ENCODE assay signal across 8 cellular contexts in genomic region chr2:160666019-160666676, GRCh38.
DNase-seq lines count a peak whose midpoint lies in the region; ATAC-seq and TF ChIP-seq lines count a peak whose summit lies in the region.

No MANE protein-coding gene starts in this region.

- H3K4me3 ChIP-seq in fibroblast of pulmonary artery (replicated peaks; ENCODE audit: low read depth, low read length) (peak overlapping the region; percentile 36), H7 (ENCODE audit: insufficient read depth, low read depth, low read length) (no peak overlapping the region)

- no peak for TF ChIP-seq CTCF in fibroblast of pulmonary artery (IDR thresholded peaks at IDR 0.05; ENCODE audit: low read length, missing control alignments)
- no peak for TF ChIP-seq CTCF in progenitor cell of endocrine pancreas (IDR thresholded peaks at IDR 0.05; ENCODE audit: unreplicated experiment)

- H3K27me3 ChIP-seq in H7 (ENCODE audit: control insufficient read depth, insufficient read depth, low read length): no peaks in the 10 kb centered on the region

- H3K27ac Mint-ChIP-seq in progenitor cell of endocrine pancreas: peak overlapping the region; percentile 77

- peak; percentile 37 for DNase-seq in Ammon's horn (ENCODE audit: low spot score)
- DNase-seq in SK-MEL-5 (ENCODE audit: low read depth, low spot score): peak; percentile 95
- peak; percentile 98 for DNase-seq in fibroblast of pulmonary artery (ENCODE audit: low read depth)
- DNase-seq in progenitor cell of endocrine pancreas (ENCODE audit: low spot score, unreplicated experiment): no peak
- DNase-seq in SK-N-DZ (ENCODE audit: low spot score): no peak
- DNase-seq in H7: no peak

- in situ Hi-C loops in SK-MEL-5 (cut with HindIII; ENCODE audit: low pct_unique_long_range_greater_than_20kb, low sequenced_read_pairs): no loop called here

- H3K36me3 ChIP-seq in H7 (replicated peaks; ENCODE audit: control insufficient read depth, insufficient read depth, low read length): no peaks in the 10 kb centered on the region

- H3K27me3 Mint-ChIP-seq in progenitor cell of endocrine pancreas: no peaks in the 10 kb centered on the region

- peak; percentile 76 for ATAC-seq in GM18909 (IDR thresholded peaks at IDR 0.05; ENCODE audit: poor library complexity, unreplicated experiment)
- peak; percentile 90 for ATAC-seq in HG03558 (IDR thresholded peaks at IDR 0.05; ENCODE audit: extremely low read depth, unreplicated experiment)

- no peaks in the 10 kb centered on the region for H3K4me1 Mint-ChIP-seq in progenitor cell of endocrine pancreas (ENCODE audit: low read depth)

- H3K4me3 Mint-ChIP-seq in progenitor cell of endocrine pancreas (ENCODE audit: low read depth): no peak overlapping the region

- H3K9me3 Mint-ChIP-seq in progenitor cell of endocrine pancreas (ENCODE audit: low read depth): no peaks in the 10 kb centered on the region

- H3K36me3 Mint-ChIP-seq in progenitor cell of endocrine pancreas (ENCODE audit: insufficient read depth): no peaks in the 10 kb centered on the region

Comparison
In these comparisons a context has a peak if more than half of its experiments do, and no peak if none do; other contexts are left out.
1. DNase-seq: peak in Ammon's horn (single experiment), SK-MEL-5 (single experiment) and fibroblast of pulmonary artery (single experiment); none in progenitor cell of endocrine pancreas (single experiment), SK-N-DZ (single experiment) and H7 (single experiment).